Comparison of ENCODE assay signal across 26 cellular contexts in genomic region chr3:120502116-120502515, GRCh38.
"Had no signal": no experiment of that assay in that cellular context is flagged by ENCODE, and none has a peak within 500 bp of the region (broad histone marks: within the 10 kb centered on the region; RNA-seq: fewer than 3 reads in every experiment).

No MANE protein-coding gene starts in this region.

- H3K27me3 ChIP-seq: colonic mucosa, foreskin keratinocyte, gastroesophageal sphincter, heart left ventricle, hepatocyte, left lung had no signal

- H3K9me3 Mint-ChIP-seq: dendritic cell treated with granulocyte-macrophage colony-stimulating factor and Interleukin-4, amounts not matched to agents 40 ng/mL and 50 ng/mL, for 4 days; effector memory CD8-positive, alpha-beta T cell; mesothelial cell of epicardium had no signal

- FAIRE-seq: endometrium, frontal cortex, islet of Langerhans, keratinocyte had no signal

- H2AFZ ChIP-seq: hepatocyte had no signal

- H3K4me1 ChIP-seq: colonic mucosa had no signal

- H3K4me1 Mint-ChIP-seq: naive B cell had no signal

- ATAC-seq: effector memory CD8-positive, alpha-beta T cell; esophagus mucosa; foreskin keratinocyte; gastroesophageal sphincter; heart left ventricle; left cardiac atrium; left lung; left ventricle myocardium superior; lower lobe of right lung; mucosa of descending colon had no signal

- H3K36me3 Mint-ChIP-seq: mesothelial cell of epicardium, naive B cell had no signal

- H3K27ac ChIP-seq: colonic mucosa, epithelial cell of prostate, foreskin keratinocyte, gastroesophageal sphincter, heart left ventricle, hepatocyte, left lung, lower lobe of right lung had no signal

- DNase-seq: colonic mucosa; cortex of kidney; effector CD8-positive, alpha-beta T cell; effector memory CD8-positive, alpha-beta T cell; endodermal cell; erythroblast; foreskin keratinocyte; heart left ventricle; hypothalamus; left cardiac atrium; left ventricle myocardium superior; lower lobe of right lung; mesenchymal stem cell; mucosa of descending colon; naive B cell had no signal

- H3K36me3 ChIP-seq: colonic mucosa, gastroesophageal sphincter, heart left ventricle, left lung, lower lobe of right lung had no signal

- H3K79me2 ChIP-seq: hepatocyte had no signal

- H3K9me3 ChIP-seq: colonic mucosa, gastroesophageal sphincter, heart left ventricle, left lung, lower lobe of right lung, mucosa of descending colon had no signal

- H3K4me2 ChIP-seq: hepatocyte had no signal

- H3K27ac Mint-ChIP-seq: dendritic cell treated with granulocyte-macrophage colony-stimulating factor and Interleukin-4, amounts not matched to agents 40 ng/mL and 50 ng/mL, for 4 days; effector memory CD8-positive, alpha-beta T cell; endodermal cell; mesothelial cell of epicardium had no signal

- H3K4me3 Mint-ChIP-seq: dendritic cell treated with granulocyte-macrophage colony-stimulating factor and Interleukin-4, amounts not matched to agents 40 ng/mL and 50 ng/mL, for 4 days; effector memory CD8-positive, alpha-beta T cell; endodermal cell; mesothelial cell of epicardium; naive B cell had no signal

- H3K4me3 ChIP-seq: colonic mucosa, gastroesophageal sphincter, heart left ventricle, hepatocyte, left lung, lower lobe of right lung, mucosa of descending colon had no signal
